Comparison of ENCODE assay signal across 2 cellular contexts in the genomic region with DNA sequence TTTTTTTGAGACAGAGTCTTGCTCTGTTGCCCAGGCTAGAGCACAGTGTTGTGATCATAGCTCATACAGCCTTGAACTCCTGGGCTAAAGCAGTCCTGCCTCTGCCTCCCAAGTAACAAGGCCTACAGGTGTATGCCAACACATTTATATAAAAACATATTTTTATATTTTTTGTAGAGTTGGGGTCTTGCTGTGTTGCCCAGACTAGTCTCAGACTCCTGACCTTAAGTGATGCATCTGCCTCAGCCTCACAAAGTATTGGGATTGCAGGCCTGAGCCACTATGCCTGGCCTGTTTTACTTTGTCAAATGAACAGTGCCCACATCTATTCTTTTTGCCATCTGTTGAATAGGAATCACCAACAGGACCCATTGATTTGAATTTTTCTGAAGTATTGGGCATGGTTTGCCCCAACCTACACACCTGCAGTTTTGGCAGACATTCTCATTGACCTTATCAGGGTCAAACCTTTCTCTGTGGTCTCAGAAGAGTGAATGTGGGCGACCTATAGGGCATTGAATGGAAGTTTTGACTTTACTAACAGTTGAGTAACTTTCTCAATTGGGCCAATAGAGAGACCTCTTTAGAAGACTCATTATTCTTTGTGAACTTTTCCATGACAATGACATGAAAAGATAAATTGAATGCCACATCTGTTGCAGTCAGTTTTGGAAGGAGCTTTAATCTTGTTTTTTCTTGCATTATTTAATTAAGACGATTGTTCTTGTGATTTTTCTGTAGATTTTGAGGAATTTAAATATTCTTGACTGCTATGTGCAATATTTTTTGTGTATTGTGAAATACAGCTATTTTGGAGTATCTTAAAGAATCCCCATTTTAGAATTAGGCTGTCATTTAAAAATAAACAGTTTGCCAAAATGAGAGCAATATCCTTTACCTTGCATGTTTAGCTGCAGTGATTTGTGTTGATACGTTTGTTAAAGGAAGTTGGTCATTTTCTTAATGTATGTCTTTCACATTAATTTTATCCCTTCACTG.
TF ChIP-seq lines count a peak whose summit lies in the region.

No MANE protein-coding gene starts in this region.

TF ChIP-seq in IMR-90, 13 proteins besides CTCF, POLR2A, EP300 and RAD21:
- TF ChIP-seq, protein P1, sequence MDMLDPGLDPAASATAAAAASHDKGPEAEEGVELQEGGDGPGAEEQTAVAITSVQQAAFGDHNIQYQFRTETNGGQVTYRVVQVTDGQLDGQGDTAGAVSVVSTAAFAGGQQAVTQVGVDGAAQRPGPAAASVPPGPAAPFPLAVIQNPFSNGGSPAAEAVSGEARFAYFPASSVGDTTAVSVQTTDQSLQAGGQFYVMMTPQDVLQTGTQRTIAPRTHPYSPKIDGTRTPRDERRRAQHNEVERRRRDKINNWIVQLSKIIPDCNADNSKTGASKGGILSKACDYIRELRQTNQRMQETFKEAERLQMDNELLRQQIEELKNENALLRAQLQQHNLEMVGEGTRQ (IDR thresholded peaks at IDR 0.05; ENCODE audit: low read depth, low read length), result no peak
- TF ChIP-seq RFX5 (IDR thresholded peaks at IDR 0.05; ENCODE audit: low read depth, low read length) (no peak), NFE2L2 (IDR thresholded peaks at IDR 0.05; ENCODE audit: low read depth, low read length) (no peak), CHD1 (IDR thresholded peaks at IDR 0.05; ENCODE audit: low read depth, low read length) (no peak), MAZ (IDR thresholded peaks at IDR 0.05; ENCODE audit: borderline replicate concordance, low read depth, low read length) (no peak), FOS (IDR thresholded peaks at IDR 0.05; ENCODE audit: low read depth, low read length) (no peak), CEBPB (IDR thresholded peaks at IDR 0.05; ENCODE audit: low read depth, low read length) (peak; percentile 59), SMC3 (IDR thresholded peaks at IDR 0.05; ENCODE audit: low read depth, low read length) (no peak)
- TF ChIP-seq, protein P2, sequence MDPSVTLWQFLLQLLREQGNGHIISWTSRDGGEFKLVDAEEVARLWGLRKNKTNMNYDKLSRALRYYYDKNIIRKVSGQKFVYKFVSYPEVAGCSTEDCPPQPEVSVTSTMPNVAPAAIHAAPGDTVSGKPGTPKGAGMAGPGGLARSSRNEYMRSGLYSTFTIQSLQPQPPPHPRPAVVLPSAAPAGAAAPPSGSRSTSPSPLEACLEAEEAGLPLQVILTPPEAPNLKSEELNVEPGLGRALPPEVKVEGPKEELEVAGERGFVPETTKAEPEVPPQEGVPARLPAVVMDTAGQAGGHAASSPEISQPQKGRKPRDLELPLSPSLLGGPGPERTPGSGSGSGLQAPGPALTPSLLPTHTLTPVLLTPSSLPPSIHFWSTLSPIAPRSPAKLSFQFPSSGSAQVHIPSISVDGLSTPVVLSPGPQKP (IDR thresholded peaks at IDR 0.05; ENCODE audit: borderline replicate concordance, low read depth, low read length), result no peak

TF ChIP-seq in neural cell, 6 proteins besides CTCF, POLR2A, EP300 and RAD21:
- TF ChIP-seq SMC3 (conservative IDR thresholded peaks at IDR 0.05; ENCODE audit: poor library complexity) (no peak), TAF1 (IDR thresholded peaks at IDR 0.05; ENCODE audit: low read depth) (no peak), MXI1 (conservative IDR thresholded peaks at IDR 0.05; ENCODE audit: poor library complexity, severe bottlenecking) (no peak), POLR2AphosphoS5 (IDR thresholded peaks at IDR 0.05) (no peak), EZH2 (IDR thresholded peaks at IDR 0.05; ENCODE audit: borderline replicate concordance, insufficient read depth, low read length, poor library complexity, severe bottlenecking) (no peak)
- TF ChIP-seq, protein P3, sequence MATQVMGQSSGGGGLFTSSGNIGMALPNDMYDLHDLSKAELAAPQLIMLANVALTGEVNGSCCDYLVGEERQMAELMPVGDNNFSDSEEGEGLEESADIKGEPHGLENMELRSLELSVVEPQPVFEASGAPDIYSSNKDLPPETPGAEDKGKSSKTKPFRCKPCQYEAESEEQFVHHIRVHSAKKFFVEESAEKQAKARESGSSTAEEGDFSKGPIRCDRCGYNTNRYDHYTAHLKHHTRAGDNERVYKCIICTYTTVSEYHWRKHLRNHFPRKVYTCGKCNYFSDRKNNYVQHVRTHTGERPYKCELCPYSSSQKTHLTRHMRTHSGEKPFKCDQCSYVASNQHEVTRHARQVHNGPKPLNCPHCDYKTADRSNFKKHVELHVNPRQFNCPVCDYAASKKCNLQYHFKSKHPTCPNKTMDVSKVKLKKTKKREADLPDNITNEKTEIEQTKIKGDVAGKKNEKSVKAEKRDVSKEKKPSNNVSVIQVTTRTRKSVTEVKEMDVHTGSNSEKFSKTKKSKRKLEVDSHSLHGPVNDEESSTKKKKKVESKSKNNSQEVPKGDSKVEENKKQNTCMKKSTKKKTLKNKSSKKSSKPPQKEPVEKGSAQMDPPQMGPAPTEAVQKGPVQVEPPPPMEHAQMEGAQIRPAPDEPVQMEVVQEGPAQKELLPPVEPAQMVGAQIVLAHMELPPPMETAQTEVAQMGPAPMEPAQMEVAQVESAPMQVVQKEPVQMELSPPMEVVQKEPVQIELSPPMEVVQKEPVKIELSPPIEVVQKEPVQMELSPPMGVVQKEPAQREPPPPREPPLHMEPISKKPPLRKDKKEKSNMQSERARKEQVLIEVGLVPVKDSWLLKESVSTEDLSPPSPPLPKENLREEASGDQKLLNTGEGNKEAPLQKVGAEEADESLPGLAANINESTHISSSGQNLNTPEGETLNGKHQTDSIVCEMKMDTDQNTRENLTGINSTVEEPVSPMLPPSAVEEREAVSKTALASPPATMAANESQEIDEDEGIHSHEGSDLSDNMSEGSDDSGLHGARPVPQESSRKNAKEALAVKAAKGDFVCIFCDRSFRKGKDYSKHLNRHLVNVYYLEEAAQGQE (IDR thresholded peaks at IDR 0.05; ENCODE audit: borderline replicate concordance), result no peak
